1 cellular context compared by ENCODE assay signal in the genomic region with DNA sequence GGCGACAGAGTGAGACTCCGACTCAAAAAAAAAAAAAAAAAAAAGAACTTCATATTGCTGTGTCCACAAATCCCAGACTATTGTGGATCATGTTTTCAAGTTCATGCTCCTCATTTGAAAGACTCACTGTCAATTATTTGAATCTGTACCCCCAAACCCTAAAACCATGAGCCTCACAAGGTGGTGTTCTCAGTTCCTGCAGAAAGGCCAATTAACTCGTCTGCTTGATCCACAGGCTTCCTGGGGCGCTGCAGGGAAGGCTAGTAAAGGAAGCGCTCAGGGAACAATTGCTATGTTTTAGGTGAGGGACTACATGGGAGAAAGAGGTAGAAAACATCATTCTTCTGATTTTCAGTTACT.
A peak's percentile ranks its signal among the peaks of the same experiment; 100 is the strongest.
TF ChIP-seq lines count a peak whose summit lies in the region.

No MANE protein-coding gene starts in this region.

TF ChIP-seq in K562, 482 proteins besides CTCF, POLR2A, EP300 and RAD21 (continued from another document and continues in another):
- TF ChIP-seq, protein P1, sequence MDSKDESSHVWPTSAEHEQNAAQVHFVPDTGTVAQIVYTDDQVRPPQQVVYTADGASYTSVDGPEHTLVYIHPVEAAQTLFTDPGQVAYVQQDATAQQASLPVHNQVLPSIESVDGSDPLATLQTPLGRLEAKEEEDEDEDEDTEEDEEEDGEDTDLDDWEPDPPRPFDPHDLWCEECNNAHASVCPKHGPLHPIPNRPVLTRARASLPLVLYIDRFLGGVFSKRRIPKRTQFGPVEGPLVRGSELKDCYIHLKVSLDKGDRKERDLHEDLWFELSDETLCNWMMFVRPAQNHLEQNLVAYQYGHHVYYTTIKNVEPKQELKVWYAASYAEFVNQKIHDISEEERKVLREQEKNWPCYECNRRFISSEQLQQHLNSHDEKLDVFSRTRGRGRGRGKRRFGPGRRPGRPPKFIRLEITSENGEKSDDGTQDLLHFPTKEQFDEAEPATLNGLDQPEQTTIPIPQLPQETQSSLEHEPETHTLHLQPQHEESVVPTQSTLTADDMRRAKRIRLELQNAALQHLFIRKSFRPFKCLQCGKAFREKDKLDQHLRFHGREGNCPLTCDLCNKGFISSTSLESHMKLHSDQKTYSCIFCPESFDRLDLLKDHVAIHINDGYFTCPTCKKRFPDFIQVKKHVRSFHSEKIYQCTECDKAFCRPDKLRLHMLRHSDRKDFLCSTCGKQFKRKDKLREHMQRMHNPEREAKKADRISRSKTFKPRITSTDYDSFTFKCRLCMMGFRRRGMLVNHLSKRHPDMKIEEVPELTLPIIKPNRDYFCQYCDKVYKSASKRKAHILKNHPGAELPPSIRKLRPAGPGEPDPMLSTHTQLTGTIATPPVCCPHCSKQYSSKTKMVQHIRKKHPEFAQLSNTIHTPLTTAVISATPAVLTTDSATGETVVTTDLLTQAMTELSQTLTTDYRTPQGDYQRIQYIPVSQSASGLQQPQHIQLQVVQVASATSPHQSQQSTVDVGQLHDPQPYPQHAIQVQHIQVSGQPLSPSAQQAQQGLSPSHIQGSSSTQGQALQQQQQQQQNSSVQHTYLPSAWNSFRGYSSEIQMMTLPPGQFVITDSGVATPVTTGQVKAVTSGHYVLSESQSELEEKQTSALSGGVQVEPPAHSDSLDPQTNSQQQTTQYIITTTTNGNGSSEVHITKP (IDR thresholded peaks at IDR 0.05; ENCODE audit: partially characterized antibody) = peak; percentile 55
- no peak for TF ChIP-seq FOXM1 (IDR thresholded peaks at IDR 0.05; ENCODE audit: low read depth)
- TF ChIP-seq FOXM1 (CRISPR knock-in tag; IDR thresholded peaks at IDR 0.05; ENCODE audit: low read depth) = no peak
- TF ChIP-seq PYGO2 (tag; IDR thresholded peaks at IDR 0.05) = no peak
- no peak for TF ChIP-seq ESRRB (CRISPR knock-in tag; IDR thresholded peaks at IDR 0.05; ENCODE audit: borderline replicate concordance)
- no peak for TF ChIP-seq ARHGAP35 (IDR thresholded peaks at IDR 0.05; ENCODE audit: partially characterized antibody)
- TF ChIP-seq, protein P2, sequence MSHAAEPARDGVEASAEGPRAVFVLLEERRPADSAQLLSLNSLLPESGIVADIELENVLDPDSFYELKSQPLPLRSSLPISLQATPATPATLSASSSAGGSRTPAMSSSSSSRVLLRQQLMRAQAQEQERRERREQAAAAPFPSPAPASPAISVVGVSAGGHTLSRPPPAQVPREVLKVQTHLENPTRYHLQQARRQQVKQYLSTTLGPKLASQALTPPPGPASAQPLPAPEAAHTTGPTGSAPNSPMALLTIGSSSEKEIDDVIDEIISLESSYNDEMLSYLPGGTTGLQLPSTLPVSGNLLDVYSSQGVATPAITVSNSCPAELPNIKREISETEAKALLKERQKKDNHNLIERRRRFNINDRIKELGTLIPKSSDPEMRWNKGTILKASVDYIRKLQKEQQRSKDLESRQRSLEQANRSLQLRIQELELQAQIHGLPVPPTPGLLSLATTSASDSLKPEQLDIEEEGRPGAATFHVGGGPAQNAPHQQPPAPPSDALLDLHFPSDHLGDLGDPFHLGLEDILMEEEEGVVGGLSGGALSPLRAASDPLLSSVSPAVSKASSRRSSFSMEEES (CRISPR knock-in tag; IDR thresholded peaks at IDR 0.05) = no peak
- no peak for TF ChIP-seq POLR2AphosphoS5 (IDR thresholded peaks at IDR 0.05; ENCODE audit: control insufficient read depth, insufficient read depth, low read depth, low read length)
- TF ChIP-seq, protein P3, sequence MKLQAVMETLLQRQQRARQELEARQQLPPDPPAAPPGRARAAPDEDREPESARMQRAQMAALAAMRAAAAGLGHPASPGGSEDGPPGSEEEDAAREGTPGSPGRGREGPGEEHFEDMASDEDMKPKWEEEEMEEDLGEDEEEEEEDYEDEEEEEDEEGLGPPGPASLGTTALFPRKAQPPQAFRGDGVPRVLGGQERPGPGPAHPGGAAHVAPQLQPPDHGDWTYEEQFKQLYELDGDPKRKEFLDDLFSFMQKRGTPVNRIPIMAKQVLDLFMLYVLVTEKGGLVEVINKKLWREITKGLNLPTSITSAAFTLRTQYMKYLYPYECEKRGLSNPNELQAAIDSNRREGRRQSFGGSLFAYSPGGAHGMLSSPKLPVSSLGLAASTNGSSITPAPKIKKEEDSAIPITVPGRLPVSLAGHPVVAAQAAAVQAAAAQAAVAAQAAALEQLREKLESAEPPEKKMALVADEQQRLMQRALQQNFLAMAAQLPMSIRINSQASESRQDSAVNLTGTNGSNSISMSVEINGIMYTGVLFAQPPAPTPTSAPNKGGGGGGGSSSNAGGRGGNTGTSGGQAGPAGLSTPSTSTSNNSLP (IDR thresholded peaks at IDR 0.05; ENCODE audit: borderline replicate concordance, low read depth, low read length) = no peak
- peak; percentile 59; the same call in 1 of the 2 replicates for TF ChIP-seq SMARCC2 (IDR thresholded peaks at IDR 0.05; ENCODE audit: low read depth)
- TF ChIP-seq PHF8 (IDR thresholded peaks at IDR 0.05; ENCODE audit: borderline replicate concordance, low read length) = peak; percentile 35; the same call in 1 of the 2 replicates
- TF ChIP-seq, protein P4, sequence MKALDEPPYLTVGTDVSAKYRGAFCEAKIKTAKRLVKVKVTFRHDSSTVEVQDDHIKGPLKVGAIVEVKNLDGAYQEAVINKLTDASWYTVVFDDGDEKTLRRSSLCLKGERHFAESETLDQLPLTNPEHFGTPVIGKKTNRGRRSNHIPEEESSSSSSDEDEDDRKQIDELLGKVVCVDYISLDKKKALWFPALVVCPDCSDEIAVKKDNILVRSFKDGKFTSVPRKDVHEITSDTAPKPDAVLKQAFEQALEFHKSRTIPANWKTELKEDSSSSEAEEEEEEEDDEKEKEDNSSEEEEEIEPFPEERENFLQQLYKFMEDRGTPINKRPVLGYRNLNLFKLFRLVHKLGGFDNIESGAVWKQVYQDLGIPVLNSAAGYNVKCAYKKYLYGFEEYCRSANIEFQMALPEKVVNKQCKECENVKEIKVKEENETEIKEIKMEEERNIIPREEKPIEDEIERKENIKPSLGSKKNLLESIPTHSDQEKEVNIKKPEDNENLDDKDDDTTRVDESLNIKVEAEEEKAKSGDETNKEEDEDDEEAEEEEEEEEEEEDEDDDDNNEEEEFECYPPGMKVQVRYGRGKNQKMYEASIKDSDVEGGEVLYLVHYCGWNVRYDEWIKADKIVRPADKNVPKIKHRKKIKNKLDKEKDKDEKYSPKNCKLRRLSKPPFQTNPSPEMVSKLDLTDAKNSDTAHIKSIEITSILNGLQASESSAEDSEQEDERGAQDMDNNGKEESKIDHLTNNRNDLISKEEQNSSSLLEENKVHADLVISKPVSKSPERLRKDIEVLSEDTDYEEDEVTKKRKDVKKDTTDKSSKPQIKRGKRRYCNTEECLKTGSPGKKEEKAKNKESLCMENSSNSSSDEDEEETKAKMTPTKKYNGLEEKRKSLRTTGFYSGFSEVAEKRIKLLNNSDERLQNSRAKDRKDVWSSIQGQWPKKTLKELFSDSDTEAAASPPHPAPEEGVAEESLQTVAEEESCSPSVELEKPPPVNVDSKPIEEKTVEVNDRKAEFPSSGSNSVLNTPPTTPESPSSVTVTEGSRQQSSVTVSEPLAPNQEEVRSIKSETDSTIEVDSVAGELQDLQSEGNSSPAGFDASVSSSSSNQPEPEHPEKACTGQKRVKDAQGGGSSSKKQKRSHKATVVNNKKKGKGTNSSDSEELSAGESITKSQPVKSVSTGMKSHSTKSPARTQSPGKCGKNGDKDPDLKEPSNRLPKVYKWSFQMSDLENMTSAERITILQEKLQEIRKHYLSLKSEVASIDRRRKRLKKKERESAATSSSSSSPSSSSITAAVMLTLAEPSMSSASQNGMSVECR (CRISPR knock-in tag; IDR thresholded peaks at IDR 0.05) = no peak
- no peak for TF ChIP-seq SPI1 (IDR thresholded peaks at IDR 0.05; ENCODE audit: borderline replicate concordance, low read depth, low read length)
- no peak for TF ChIP-seq ATF1 (CRISPR knock-in tag; IDR thresholded peaks at IDR 0.05)
- TF ChIP-seq ATF1 (tag; IDR thresholded peaks at IDR 0.05) = no peak
- no peak for TF ChIP-seq ZNF184 (CRISPR knock-in tag; IDR thresholded peaks at IDR 0.05)
- 0 out of 2 replicates have a peak, but pooled peaks have one; percentile 16 for TF ChIP-seq LEF1 (IDR thresholded peaks at IDR 0.05)
- no peak for TF ChIP-seq TSC22D4 (tag; IDR thresholded peaks at IDR 0.05)
- TF ChIP-seq, protein P5, sequence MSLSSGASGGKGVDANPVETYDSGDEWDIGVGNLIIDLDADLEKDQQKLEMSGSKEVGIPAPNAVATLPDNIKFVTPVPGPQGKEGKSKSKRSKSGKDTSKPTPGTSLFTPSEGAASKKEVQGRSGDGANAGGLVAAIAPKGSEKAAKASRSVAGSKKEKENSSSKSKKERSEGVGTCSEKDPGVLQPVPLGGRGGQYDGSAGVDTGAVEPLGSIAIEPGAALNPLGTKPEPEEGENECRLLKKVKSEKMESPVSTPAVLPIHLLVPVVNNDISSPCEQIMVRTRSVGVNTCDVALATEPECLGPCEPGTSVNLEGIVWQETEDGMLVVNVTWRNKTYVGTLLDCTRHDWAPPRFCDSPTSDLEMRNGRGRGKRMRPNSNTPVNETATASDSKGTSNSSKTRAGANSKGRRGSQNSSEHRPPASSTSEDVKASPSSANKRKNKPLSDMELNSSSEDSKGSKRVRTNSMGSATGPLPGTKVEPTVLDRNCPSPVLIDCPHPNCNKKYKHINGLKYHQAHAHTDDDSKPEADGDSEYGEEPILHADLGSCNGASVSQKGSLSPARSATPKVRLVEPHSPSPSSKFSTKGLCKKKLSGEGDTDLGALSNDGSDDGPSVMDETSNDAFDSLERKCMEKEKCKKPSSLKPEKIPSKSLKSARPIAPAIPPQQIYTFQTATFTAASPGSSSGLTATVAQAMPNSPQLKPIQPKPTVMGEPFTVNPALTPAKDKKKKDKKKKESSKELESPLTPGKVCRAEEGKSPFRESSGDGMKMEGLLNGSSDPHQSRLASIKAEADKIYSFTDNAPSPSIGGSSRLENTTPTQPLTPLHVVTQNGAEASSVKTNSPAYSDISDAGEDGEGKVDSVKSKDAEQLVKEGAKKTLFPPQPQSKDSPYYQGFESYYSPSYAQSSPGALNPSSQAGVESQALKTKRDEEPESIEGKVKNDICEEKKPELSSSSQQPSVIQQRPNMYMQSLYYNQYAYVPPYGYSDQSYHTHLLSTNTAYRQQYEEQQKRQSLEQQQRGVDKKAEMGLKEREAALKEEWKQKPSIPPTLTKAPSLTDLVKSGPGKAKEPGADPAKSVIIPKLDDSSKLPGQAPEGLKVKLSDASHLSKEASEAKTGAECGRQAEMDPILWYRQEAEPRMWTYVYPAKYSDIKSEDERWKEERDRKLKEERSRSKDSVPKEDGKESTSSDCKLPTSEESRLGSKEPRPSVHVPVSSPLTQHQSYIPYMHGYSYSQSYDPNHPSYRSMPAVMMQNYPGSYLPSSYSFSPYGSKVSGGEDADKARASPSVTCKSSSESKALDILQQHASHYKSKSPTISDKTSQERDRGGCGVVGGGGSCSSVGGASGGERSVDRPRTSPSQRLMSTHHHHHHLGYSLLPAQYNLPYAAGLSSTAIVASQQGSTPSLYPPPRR (CRISPR knock-in tag; IDR thresholded peaks at IDR 0.05; ENCODE audit: borderline replicate concordance) = no peak
- TF ChIP-seq NUFIP1 (IDR thresholded peaks at IDR 0.05; ENCODE audit: partially characterized antibody) = no peak
- no peak for TF ChIP-seq PCBP2 (IDR thresholded peaks at IDR 0.05; ENCODE audit: low read depth, low read length, poor library complexity, severe bottlenecking)
- TF ChIP-seq, protein P6, sequence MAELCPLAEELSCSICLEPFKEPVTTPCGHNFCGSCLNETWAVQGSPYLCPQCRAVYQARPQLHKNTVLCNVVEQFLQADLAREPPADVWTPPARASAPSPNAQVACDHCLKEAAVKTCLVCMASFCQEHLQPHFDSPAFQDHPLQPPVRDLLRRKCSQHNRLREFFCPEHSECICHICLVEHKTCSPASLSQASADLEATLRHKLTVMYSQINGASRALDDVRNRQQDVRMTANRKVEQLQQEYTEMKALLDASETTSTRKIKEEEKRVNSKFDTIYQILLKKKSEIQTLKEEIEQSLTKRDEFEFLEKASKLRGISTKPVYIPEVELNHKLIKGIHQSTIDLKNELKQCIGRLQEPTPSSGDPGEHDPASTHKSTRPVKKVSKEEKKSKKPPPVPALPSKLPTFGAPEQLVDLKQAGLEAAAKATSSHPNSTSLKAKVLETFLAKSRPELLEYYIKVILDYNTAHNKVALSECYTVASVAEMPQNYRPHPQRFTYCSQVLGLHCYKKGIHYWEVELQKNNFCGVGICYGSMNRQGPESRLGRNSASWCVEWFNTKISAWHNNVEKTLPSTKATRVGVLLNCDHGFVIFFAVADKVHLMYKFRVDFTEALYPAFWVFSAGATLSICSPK (IDR thresholded peaks at IDR 0.05; ENCODE audit: borderline replicate concordance) = no peak
- no peak for TF ChIP-seq NR2F6 (CRISPR knock-in tag; IDR thresholded peaks at IDR 0.05)
- TF ChIP-seq TEAD4 (IDR thresholded peaks at IDR 0.05; ENCODE audit: low read length) = no peak
- TF ChIP-seq TEAD4 (CRISPR knock-in tag; IDR thresholded peaks at IDR 0.05; ENCODE audit: borderline replicate concordance) = no peak
- TF ChIP-seq FOXJ3 (CRISPR knock-in tag; IDR thresholded peaks at IDR 0.05) = no peak
- no peak for TF ChIP-seq SMARCA4 (IDR thresholded peaks at IDR 0.05)
- TF ChIP-seq, protein P7, sequence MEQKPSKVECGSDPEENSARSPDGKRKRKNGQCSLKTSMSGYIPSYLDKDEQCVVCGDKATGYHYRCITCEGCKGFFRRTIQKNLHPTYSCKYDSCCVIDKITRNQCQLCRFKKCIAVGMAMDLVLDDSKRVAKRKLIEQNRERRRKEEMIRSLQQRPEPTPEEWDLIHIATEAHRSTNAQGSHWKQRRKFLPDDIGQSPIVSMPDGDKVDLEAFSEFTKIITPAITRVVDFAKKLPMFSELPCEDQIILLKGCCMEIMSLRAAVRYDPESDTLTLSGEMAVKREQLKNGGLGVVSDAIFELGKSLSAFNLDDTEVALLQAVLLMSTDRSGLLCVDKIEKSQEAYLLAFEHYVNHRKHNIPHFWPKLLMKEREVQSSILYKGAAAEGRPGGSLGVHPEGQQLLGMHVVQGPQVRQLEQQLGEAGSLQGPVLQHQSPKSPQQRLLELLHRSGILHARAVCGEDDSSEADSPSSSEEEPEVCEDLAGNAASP (IDR thresholded peaks at IDR 0.05) = no peak
- no peak for TF ChIP-seq ZNF75A (CRISPR knock-in tag; IDR thresholded peaks at IDR 0.05)
- TF ChIP-seq LARP7 (IDR thresholded peaks at IDR 0.05) = no peak
- TF ChIP-seq, protein P8, sequence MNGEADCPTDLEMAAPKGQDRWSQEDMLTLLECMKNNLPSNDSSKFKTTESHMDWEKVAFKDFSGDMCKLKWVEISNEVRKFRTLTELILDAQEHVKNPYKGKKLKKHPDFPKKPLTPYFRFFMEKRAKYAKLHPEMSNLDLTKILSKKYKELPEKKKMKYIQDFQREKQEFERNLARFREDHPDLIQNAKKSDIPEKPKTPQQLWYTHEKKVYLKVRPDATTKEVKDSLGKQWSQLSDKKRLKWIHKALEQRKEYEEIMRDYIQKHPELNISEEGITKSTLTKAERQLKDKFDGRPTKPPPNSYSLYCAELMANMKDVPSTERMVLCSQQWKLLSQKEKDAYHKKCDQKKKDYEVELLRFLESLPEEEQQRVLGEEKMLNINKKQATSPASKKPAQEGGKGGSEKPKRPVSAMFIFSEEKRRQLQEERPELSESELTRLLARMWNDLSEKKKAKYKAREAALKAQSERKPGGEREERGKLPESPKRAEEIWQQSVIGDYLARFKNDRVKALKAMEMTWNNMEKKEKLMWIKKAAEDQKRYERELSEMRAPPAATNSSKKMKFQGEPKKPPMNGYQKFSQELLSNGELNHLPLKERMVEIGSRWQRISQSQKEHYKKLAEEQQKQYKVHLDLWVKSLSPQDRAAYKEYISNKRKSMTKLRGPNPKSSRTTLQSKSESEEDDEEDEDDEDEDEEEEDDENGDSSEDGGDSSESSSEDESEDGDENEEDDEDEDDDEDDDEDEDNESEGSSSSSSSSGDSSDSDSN (IDR thresholded peaks at IDR 0.05; ENCODE audit: borderline replicate concordance in 1 of 2, low read depth in 2 of 2, low read length in 2 of 2) = no peak
- TF ChIP-seq TFAM (CRISPR knock-in tag; conservative IDR thresholded peaks at IDR 0.05) = no peak
